In genomic region chr2:9230051-9230802, GRCh38 we compare ENCODE assay signal across 2 cellular contexts.
A peak's percentile ranks its signal among the peaks of the same experiment; 100 is the strongest.
TF ChIP-seq lines count a peak whose summit lies in the region.

No MANE protein-coding gene starts in this region.

TF ChIP-seq in HepG2, 621 proteins besides CTCF, POLR2A, EP300 and RAD21:
- no peak for TF ChIP-seq ASH2L (IDR thresholded peaks at IDR 0.05; ENCODE audit: insufficient read length, low read depth, low read length)
- TF ChIP-seq HNRNPH1 (optimal IDR thresholded peaks at IDR 0.05; ENCODE audit: low read depth, low read length): no peak
- peak; percentile 41; the same call in 1 of the 2 replicates for TF ChIP-seq RFX1 (IDR thresholded peaks at IDR 0.05)
- TF ChIP-seq HIVEP1 (CRISPR knock-in tag; IDR thresholded peaks at IDR 0.05): 0 out of 2 replicates have a peak, but pooled peaks have one; percentile 7

TF ChIP-seq in H1, 55 proteins besides CTCF, POLR2A, EP300 and RAD21:
- TF ChIP-seq CHD1 (IDR thresholded peaks at IDR 0.05; ENCODE audit: low read depth, low read length) (no peak), SIN3A (conservative IDR thresholded peaks at IDR 0.05 in 1 of 2, IDR thresholded peaks at IDR 0.05 in 1 of 2; ENCODE audit: low read depth in 1 of 2, low read length in 2 of 2) (no peak), SIRT6 (IDR thresholded peaks at IDR 0.05; ENCODE audit: low read length) (no peak), SP2 (IDR thresholded peaks at IDR 0.05; ENCODE audit: low read length) (no peak), NRF1 (IDR thresholded peaks at IDR 0.05; ENCODE audit: low read depth, low read length) (no peak), KDM5A (IDR thresholded peaks at IDR 0.05; ENCODE audit: low read length) (no peak), CBX5 (IDR thresholded peaks at IDR 0.05; ENCODE audit: low read depth, low read length) (no peak), POU5F1 (IDR thresholded peaks at IDR 0.05; ENCODE audit: low read depth, low read length) (no peak), TAF7 (optimal IDR thresholded peaks at IDR 0.05; ENCODE audit: borderline replicate concordance, low read depth, low read length) (no peak)
TF ChIP-seq in H1: peak in this region for 0.
